Comparison of ENCODE assay signal across 23 cellular contexts in the genomic region with DNA sequence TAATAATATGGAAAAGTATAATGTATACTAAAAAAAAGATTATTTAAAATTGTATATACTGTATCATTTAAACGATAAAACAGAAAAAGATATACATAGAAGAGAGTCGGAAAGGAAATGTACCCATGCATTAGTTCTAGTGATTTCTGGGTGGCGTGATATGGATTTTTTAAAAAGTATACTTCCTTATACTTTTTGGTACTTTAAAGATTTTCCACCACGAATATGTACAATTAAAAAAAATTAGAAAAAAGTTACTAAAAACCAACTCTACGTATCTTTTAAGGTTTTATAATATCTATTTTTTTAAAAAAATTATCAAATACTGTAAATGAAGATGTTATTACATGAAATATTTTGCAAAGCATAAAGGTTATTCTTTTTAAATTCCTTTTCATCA.
"Had no signal": no experiment of that assay in that cellular context is flagged by ENCODE, and none has a peak within 500 bp of the region (broad histone marks: within the 10 kb centered on the region; RNA-seq: fewer than 3 reads in every experiment).

No MANE protein-coding gene starts in this region.

- H3K9me3 ChIP-seq: ovary, psoas muscle, right lobe of liver, sigmoid colon, stomach, thoracic aorta, thyroid gland, tibial nerve, upper lobe of left lung had no signal

- H3K9ac ChIP-seq: neural progenitor cell, parathyroid adenoma had no signal

- H3K4me3 ChIP-seq: neural progenitor cell, ovary, psoas muscle, right lobe of liver, sigmoid colon, stomach, thoracic aorta, thyroid gland, tibial nerve, upper lobe of left lung had no signal

- H3K27me3 ChIP-seq: neural progenitor cell, ovary, right lobe of liver, sigmoid colon, stomach, thyroid gland, tibial nerve, upper lobe of left lung had no signal

- H3K27ac ChIP-seq: neural progenitor cell, ovary, parathyroid adenoma, psoas muscle, right lobe of liver, sigmoid colon, thoracic aorta, thyroid gland had no signal

- DNase-seq: naive thymus-derived CD8-positive, alpha-beta T cell; occipital lobe; ovary; posterior cingulate gyrus; psoas muscle; right cardiac atrium; right lobe of liver; sigmoid colon; small intestine; stimulated activated CD4-positive, alpha-beta T cell treated with anti-CD3 and anti-CD28 coated beads, Interleukin-15, amount 100 ng/mL, for 24 hours; stimulated activated CD4-positive, alpha-beta T cell treated with anti-CD3 and anti-CD28 coated beads, Interleukin-2, amount 100 ng/mL, for 24 hours; stimulated activated CD4-positive, alpha-beta T cell treated with anti-CD3 and anti-CD28 coated beads, Interleukin-2, amount 100 ng/mL, for 48 hours; stimulated activated CD4-positive, alpha-beta T cell treated with anti-CD3 and anti-CD28 coated beads, Interleukin-4, amount 100 ng/mL, for 24 hours; stimulated activated naive B cell treated with anti-CD40 and anti-IgM and Interleukin-4, amounts not matched to agents 10 μg/mL and 1 μg/mL and 100 μg/mL, for 72 hours; stimulated activated naive CD4-positive, alpha-beta T cell treated with Interleukin-2 at 50 U/mL for 16 hours; stomach; thyroid gland; trophoblast cell; upper lobe of left lung had no signal

- H2AFZ ChIP-seq: neural progenitor cell, parathyroid adenoma had no signal

- H3K4me1 ChIP-seq: parathyroid adenoma, psoas muscle had no signal

- H3K36me3 ChIP-seq: neural progenitor cell, ovary, right lobe of liver, thyroid gland had no signal

- H3K4me2 ChIP-seq: neural progenitor cell had no signal
